ENCODE assay signal across 17 cellular contexts in the genomic region with DNA sequence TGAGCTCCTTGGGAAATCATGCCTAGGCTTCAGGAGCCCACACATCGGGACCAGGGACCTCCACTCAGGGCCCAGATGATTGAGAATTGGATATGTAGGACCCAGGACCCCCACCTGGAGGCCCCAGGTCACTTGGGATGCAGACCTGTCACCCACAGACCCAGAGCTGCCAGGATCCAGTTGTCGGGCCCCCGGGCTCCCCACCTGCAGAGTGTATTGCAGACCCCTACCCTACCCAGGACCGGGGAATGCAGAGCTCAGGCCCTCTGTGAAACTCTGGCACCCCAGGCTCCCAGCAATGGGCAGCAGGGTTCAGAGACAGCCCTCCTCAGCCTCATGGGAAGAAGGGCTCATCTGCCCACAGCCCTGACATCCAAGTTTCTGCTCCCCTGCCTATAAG. TPM values are rescaled to one million over a fixed set of nuclear protein-coding genes. Genes with fewer than 3 reads are reported as not detected.
DNase-seq lines count a peak whose midpoint lies in the region; ATAC-seq and TF ChIP-seq lines count a peak whose summit lies in the region.
"Had no signal": no experiment of that assay in that cellular context is flagged by ENCODE, and none has a peak within 500 bp of the region (broad histone marks: within the 10 kb centered on the region; RNA-seq: fewer than 3 reads in every experiment).

No MANE protein-coding gene starts in this region.

- no peak overlapping the region for H3K4me2 ChIP-seq in neuronal stem cell (ENCODE audit: insufficient read depth, low read length, poor library complexity, severe bottlenecking)
- H3K4me2 ChIP-seq: BLaER1 had no signal

- H4K8ac ChIP-seq in neuronal stem cell (ENCODE audit: low read depth, low read length) = no peak overlapping the region

- H3K79me1 ChIP-seq in neuronal stem cell (ENCODE audit: low read depth, low read length) = peaks cover 2% of the 10 kb centered on the region

- peaks cover 4% of the 10 kb centered on the region for H3K4me1 Mint-ChIP-seq in activated T-helper 17 cell treated with anti-CD3 and anti-CD28 coated beads, Interleukin-2, amount 50 U/mL, for 72 hours

- no peak overlapping the region for H3K9ac ChIP-seq in liver (ENCODE audit: low read depth in 1 of 2, low read length in 2 of 2)
- peak overlapping the region; percentile 12 for H3K9ac ChIP-seq in neuronal stem cell (ENCODE audit: low read depth, low read length, poor library complexity)
- H3K9ac ChIP-seq: BLaER1 had no signal

- no peak overlapping the region for H3K23ac ChIP-seq in neuronal stem cell (ENCODE audit: low read depth, low read length, poor library complexity)

- CTCF ChIA-PET in HEK293 (lab: Yijun Ruan, JAX) = interaction anchor here (0.6 to 2.4 kb wide), 4 partner anchors 14 to 149 kb away, joined by 3 to 10 read pairs (median 3); partner anchors contain the start of genes MRPS12 and SARS2

- TF ChIP-seq POLR2A in right lobe of liver (IDR thresholded peaks at IDR 0.05) = no peak

- H3K4me3 ChIP-seq in liver (ENCODE audit: low read depth in 1 of 3, low read length in 3 of 3) (no peak overlapping the region), right lobe of liver (no peak overlapping the region), HEK293 (ENCODE audit: low read depth, low read length) (no peak overlapping the region), neuronal stem cell (ENCODE audit: low read length in 2 of 2) (no peak overlapping the region), BE2C (ENCODE audit: low read depth, low read length) (no peak overlapping the region)
- H3K4me3 ChIP-seq: BLaER1 had no signal

- H2BK120ac ChIP-seq in neuronal stem cell (ENCODE audit: low read depth, low read length) = no peak overlapping the region

- DNase-seq in right lobe of liver (no peak), neuronal stem cell (ENCODE audit: low spot score) (no peak), BE2C (no peak)
- DNase-seq: Caco-2; CD4-positive, CD25-positive, alpha-beta regulatory T cell; CD8-positive, alpha-beta T cell; DMS153; DND-41; GOT3; HFFc6 had no signal

- no peak overlapping the region for H2BK5ac ChIP-seq in neuronal stem cell (ENCODE audit: low read length)

- H3K9me3 ChIP-seq in liver (ENCODE audit: control insufficient read depth in 4 of 4, low read length in 3 of 4) (peaks cover 0 to 3% (median 0%) of the 10 kb centered on the region in 4 donors), right lobe of liver (no peaks in the 10 kb centered on the region), HEK293 (ENCODE audit: control insufficient read depth, insufficient read depth, low read depth, low read length) (no peaks in the 10 kb centered on the region), neuronal stem cell (replicated peaks in 1 of 2; ENCODE audit: control insufficient read depth in 2 of 2, insufficient read depth in 1 of 2, low read depth in 1 of 2, low read length in 2 of 2) (peaks cover 2 to 19% of the 10 kb centered on the region in 2 donors), BE2C (no peaks in the 10 kb centered on the region; the same call in none of the 2 replicates)
- H3K9me3 ChIP-seq: Caco-2 had no signal

- WGBS in liver = 95% methylated on average over 4 of the region's 4 CpGs
- no CpG with 5 or more reads among the region's 4 CpGs for WGBS in right lobe of liver (ENCODE audit: insufficient coverage, low coverage, low lambda C conversion rate, missing lambda C conversion rate)
- no CpG with 5 or more reads among the region's 4 CpGs for WGBS in neuronal stem cell (ENCODE audit: extremely low coverage in 2 of 2, insufficient read length in 2 of 2, insufficient replicate concordance in 1 of 2), 2 donors

- H3K4me1 ChIP-seq in liver (ENCODE audit: control insufficient read depth in 4 of 4, insufficient read depth in 4 of 4, low read length in 3 of 4) = peaks cover 2 to 17% (median 6%) of the 10 kb centered on the region in 4 donors
- peaks cover 0 to 24% (median 10%) of the 10 kb centered on the region in 4 donors for H3K4me1 ChIP-seq in right lobe of liver
- H3K4me1 ChIP-seq in HEK293 (ENCODE audit: control insufficient read depth, insufficient read depth, low read length) = peaks cover 7% of the 10 kb centered on the region
- H3K4me1 ChIP-seq in neuronal stem cell (ENCODE audit: control insufficient read depth in 2 of 2, insufficient read depth in 1 of 2, low read depth in 1 of 2, low read length in 2 of 2) = peaks cover 0 to 2% of the 10 kb centered on the region in 2 donors
- no peaks in the 10 kb centered on the region for H3K4me1 ChIP-seq in BE2C

- no peak overlapping the region for H3K14ac ChIP-seq in neuronal stem cell (ENCODE audit: low read length)

- no peak for TF ChIP-seq RAD21 in liver (IDR thresholded peaks at IDR 0.05)

- no peak overlapping the region for H3K27ac Mint-ChIP-seq in activated T-helper 17 cell treated with anti-CD3 and anti-CD28 coated beads, Interleukin-2, amount 50 U/mL, for 72 hours
- H3K27ac Mint-ChIP-seq: CD4-positive, CD25-positive, alpha-beta regulatory T cell; CD8-positive, alpha-beta T cell; HFFc6 had no signal

- H3K4me3 Mint-ChIP-seq in activated T-helper 17 cell treated with anti-CD3 and anti-CD28 coated beads, Interleukin-2, amount 50 U/mL, for 72 hours = no peak overlapping the region
- H3K4me3 Mint-ChIP-seq: CD4-positive, CD25-positive, alpha-beta regulatory T cell; CD8-positive, alpha-beta T cell; HFFc6 had no signal

- H2AFZ ChIP-seq in neuronal stem cell (ENCODE audit: low read length) = no peak overlapping the region

- H2BK15ac ChIP-seq in neuronal stem cell (ENCODE audit: low read length) = no peak overlapping the region

- no peaks in the 10 kb centered on the region for H3K9me3 Mint-ChIP-seq in activated T-helper 17 cell treated with anti-CD3 and anti-CD28 coated beads, Interleukin-2, amount 50 U/mL, for 72 hours
- H3K9me3 Mint-ChIP-seq: CD8-positive, alpha-beta T cell had no signal

- H3K27ac ChIP-seq in liver (ENCODE audit: low read depth in 1 of 2, low read length in 2 of 2) (peak overlapping the region; percentile 8 to 61), right lobe of liver (peak overlapping the region in 1 of 3 donors; percentile 50), HEK293 (ENCODE audit: extremely low read depth, low read depth, low read length) (no peak overlapping the region; the same call in 1 of the 2 replicates), neuronal stem cell (replicated peaks; ENCODE audit: low read length) (no peak overlapping the region)
- H3K27ac ChIP-seq: BLaER1, C4-2B had no signal

- peaks cover 76% of the 10 kb centered on the region for H3K36me3 Mint-ChIP-seq in activated T-helper 17 cell treated with anti-CD3 and anti-CD28 coated beads, Interleukin-2, amount 50 U/mL, for 72 hours (ENCODE audit: low read depth)

- no peak for TF ChIP-seq CTCF in liver (IDR thresholded peaks at IDR 0.05; ENCODE audit: low read depth, low read length, missing input control)
- no peak for TF ChIP-seq CTCF in right lobe of liver (IDR thresholded peaks at IDR 0.05)
- TF ChIP-seq CTCF in HEK293 (tag by site-specific recombination; IDR thresholded peaks at IDR 0.05) = no peak
- no peak for TF ChIP-seq CTCF in BE2C (IDR thresholded peaks at IDR 0.05; ENCODE audit: low read depth, low read length)

- peaks cover 10 to 21% (median 18%) of the 10 kb centered on the region in 4 donors for H3K36me3 ChIP-seq in liver (ENCODE audit: control insufficient read depth in 4 of 4, insufficient read depth in 3 of 4, low read depth in 1 of 4, low read length in 3 of 4)
- H3K36me3 ChIP-seq in right lobe of liver = peaks cover 0 to 24% (median 3%) of the 10 kb centered on the region in 4 donors
- peaks cover 46% of the 10 kb centered on the region in 2 experiments for H3K36me3 ChIP-seq in HEK293 (ENCODE audit: control insufficient read depth in 2 of 2, insufficient read depth in 1 of 2, low read length in 2 of 2)
- peaks cover 19 to 30% of the 10 kb centered on the region in 2 donors for H3K36me3 ChIP-seq in neuronal stem cell (replicated peaks in 1 of 2; ENCODE audit: control insufficient read depth in 2 of 2, insufficient read depth in 2 of 2, low read length in 2 of 2)
- peaks cover 22% of the 10 kb centered on the region for H3K36me3 ChIP-seq in BE2C

- H4K91ac ChIP-seq in neuronal stem cell (ENCODE audit: low read depth, low read length, poor library complexity) = no peak overlapping the region

- H3K27me3 ChIP-seq in liver (ENCODE audit: control insufficient read depth in 4 of 4, insufficient read depth in 4 of 4, low read length in 3 of 4) (no peaks in the 10 kb centered on the region), right lobe of liver (no peaks in the 10 kb centered on the region), neuronal stem cell (ENCODE audit: control insufficient read depth in 3 of 3, insufficient read depth in 3 of 3, low read depth in 1 of 3, low read length in 3 of 3) (no peaks in the 10 kb centered on the region), BE2C (no peaks in the 10 kb centered on the region)
- H3K27me3 ChIP-seq: BLaER1 had no signal

- no peak overlapping the region for H2AK5ac ChIP-seq in neuronal stem cell (ENCODE audit: low read depth, low read length)

- no peak for ATAC-seq in right lobe of liver
- ATAC-seq in activated T-helper 17 cell treated with anti-CD3 and anti-CD28 coated beads, Interleukin-2, amount 50 U/mL, for 72 hours (replicated peaks) = no peak
- ATAC-seq: CD8-positive, alpha-beta T cell; HCT116 had no signal

- intact Hi-C loops in right lobe of liver (cut with DNase I) = no loop called here

- no peak overlapping the region for H3K18ac ChIP-seq in neuronal stem cell (ENCODE audit: low read length)

- H2BK12ac ChIP-seq in neuronal stem cell (ENCODE audit: low read length) = no peak overlapping the region

- POLR2A ChIA-PET in HEK293 (lab: Yijun Ruan, JAX) = interaction anchor here (0.5 to 1.2 kb wide), 4 partner anchors 56 to 242 kb away, joined by 3 to 7 read pairs (median 4); no protein-coding TSS in a partner anchor

- no peaks in the 10 kb centered on the region for H3K27me3 Mint-ChIP-seq in activated T-helper 17 cell treated with anti-CD3 and anti-CD28 coated beads, Interleukin-2, amount 50 U/mL, for 72 hours
- H3K27me3 Mint-ChIP-seq: CD4-positive, CD25-positive, alpha-beta regulatory T cell had no signal

- H3K4ac ChIP-seq in neuronal stem cell (ENCODE audit: low read length) = no peak overlapping the region

RNA-seq across cellular contexts. Expression of gene NFKBIB, which starts 5.9 kb away (rescaled TPM):
- total RNA-seq in liver = 10 to 100 TPM; 10.0 to 19.7 TPM
- polyA plus RNA-seq in liver = 10 to 100 TPM in 1 of 2 donors, 1 to 10 TPM in 1; 8.0 to 25.4 TPM
- total RNA-seq in right lobe of liver = 10 to 100 TPM; 13.2 to 27.9 (median 16.5) TPM
- polyA plus RNA-seq in neuronal stem cell (2013, experiment 1 of 2) = 14.1 TPM
- polyA plus RNA-seq in neuronal stem cell (2013, experiment 2 of 2) = 13.2 TPM
- 38.8 TPM for polyA plus RNA-seq in BE2C (2012; ENCODE audit: insufficient read depth, insufficient read length, low read depth)
- 10 to 100 TPM; 41.2 to 68.7 TPM for total RNA-seq in activated T-helper 17 cell treated with anti-CD3 and anti-CD28 coated beads, Interleukin-2, amount 50 U/mL, for 72 hours

RNA-seq across cellular contexts. Expression of gene SIRT2, which starts 6.2 kb away (rescaled TPM):
- 10 to 100 TPM; 21.8 to 42.2 TPM for total RNA-seq in liver
- polyA plus RNA-seq in liver = 10 to 100 TPM; 26.1 to 27.6 TPM
- total RNA-seq in right lobe of liver = 10 to 100 TPM; 28.6 to 62.0 (median 32.5) TPM
- polyA plus RNA-seq in neuronal stem cell (2013, experiment 1 of 2) = 17.7 TPM
- 18.7 TPM for polyA plus RNA-seq in neuronal stem cell (2013, experiment 2 of 2)
- polyA plus RNA-seq in BE2C (2012; ENCODE audit: insufficient read depth, insufficient read length, low read depth) = 77.2 TPM
- 10 to 100 TPM; 37.9 to 41.2 TPM for total RNA-seq in activated T-helper 17 cell treated with anti-CD3 and anti-CD28 coated beads, Interleukin-2, amount 50 U/mL, for 72 hours

RNA-seq across cellular contexts. Expression of gene CCER2, which starts 6.4 kb away (rescaled TPM):
- total RNA-seq in liver (under 1 TPM; 0.08 to 0.14 TPM), right lobe of liver (under 1 TPM in 4 of 6 experiments, not detected in 2; 0.20 to 0.55 (median 0.37) TPM)
- polyA plus RNA-seq in liver = under 1 TPM in 1 of 2 donors, not detected in 1; 0.16 TPM
- polyA plus RNA-seq in neuronal stem cell (2013, experiment 1 of 2) = 1.3 TPM
- polyA plus RNA-seq in neuronal stem cell (2013, experiment 2 of 2) = 1.2 TPM
- not detected for polyA plus RNA-seq in BE2C (2012; ENCODE audit: insufficient read depth, insufficient read length, low read depth)
- under 1 TPM; 0.24 to 0.86 TPM for total RNA-seq in activated T-helper 17 cell treated with anti-CD3 and anti-CD28 coated beads, Interleukin-2, amount 50 U/mL, for 72 hours
- total RNA-seq: A172 had no signal
- polyA plus RNA-seq: CD4-positive, CD25-positive, alpha-beta regulatory T cell had no signal

RNA-seq across cellular contexts. Expression of gene SARS2, which starts 24.9 kb away (rescaled TPM):
- 10 to 100 TPM; 15.9 to 19.2 TPM for total RNA-seq in liver
- polyA plus RNA-seq in liver = 10 to 100 TPM; 16.4 to 17.8 TPM
- total RNA-seq in right lobe of liver = 10 to 100 TPM; 10.6 to 26.5 (median 18.7) TPM
- 35.8 TPM for polyA plus RNA-seq in neuronal stem cell (2013, experiment 1 of 2)
- polyA plus RNA-seq in neuronal stem cell (2013, experiment 2 of 2) = 34.7 TPM
- 56.2 TPM for polyA plus RNA-seq in BE2C (2012; ENCODE audit: insufficient read depth, insufficient read length, low read depth)
- total RNA-seq in activated T-helper 17 cell treated with anti-CD3 and anti-CD28 coated beads, Interleukin-2, amount 50 U/mL, for 72 hours = 10 to 100 TPM; 27.5 to 49.3 TPM

RNA-seq across cellular contexts. Expression of gene MRPS12, which starts 25.1 kb away (rescaled TPM):
- total RNA-seq in liver (10 to 100 TPM; 19.0 to 20.2 TPM), right lobe of liver (10 to 100 TPM; 21.2 to 49.5 (median 24.0) TPM)
- polyA plus RNA-seq in liver = 10 to 100 TPM; 59.6 to 62.0 TPM
- polyA plus RNA-seq in neuronal stem cell (2013, experiment 1 of 2) = 29.7 TPM
- polyA plus RNA-seq in neuronal stem cell (2013, experiment 2 of 2) = 30.0 TPM
- polyA plus RNA-seq in BE2C (2012; ENCODE audit: insufficient read depth, insufficient read length, low read depth) = 299 TPM
- total RNA-seq in activated T-helper 17 cell treated with anti-CD3 and anti-CD28 coated beads, Interleukin-2, amount 50 U/mL, for 72 hours = 100 to 1,000 TPM in 1 of 2 donors, 10 to 100 TPM in 1; 52.7 to 106 TPM

Comparison
In these comparisons a context has a peak if more than half of its experiments do, and no peak if none do; other contexts are left out.
1. H3K27ac ChIP-seq: peak in liver (2 of 2); none in HEK293 (single experiment) and neuronal stem cell (single experiment).